5 cellular contexts compared by ENCODE assay signal in genomic region chr10:7037434-7037833, GRCh38.
A peak's percentile ranks its signal among the peaks of the same experiment; 100 is the strongest.
DNase-seq lines count a peak whose midpoint lies in the region; ATAC-seq, FAIRE-seq and TF ChIP-seq lines count a peak whose summit lies in the region.
"Not testable (repeated sequence)": the region's sequence is repeated elsewhere in the genome, so short reads cannot be mapped to it uniquely, and the experiment has no call there.

No MANE protein-coding gene starts in this region.

- not testable (repeated sequence) for H3K27me3 ChIP-seq in BLaER1 treated with 17β-estradiol and CSF1 and Interleukin-3, amounts not matched to agents 10 nM and 100 nM; K562 (ENCODE audit: control insufficient read depth in 2 of 2, insufficient read depth in 2 of 2, low read length in 2 of 2)

- peaks cover 0 to 24% (median 13%) of the 10 kb centered on the region in 10 experiments; a peak in 12 of 20 replicates for H3K4me1 ChIP-seq in BLaER1 treated with 17β-estradiol and CSF1 and Interleukin-3, amounts not matched to agents 10 nM and 100 nM
- not testable (repeated sequence) for H3K4me1 ChIP-seq in HEK293 (ENCODE audit: control insufficient read depth, insufficient read depth, low read length); K562 (replicated peaks in 1 of 2; ENCODE audit: control insufficient read depth in 2 of 2, insufficient read depth in 2 of 2, low read length in 2 of 2)

- not testable (repeated sequence) for H3K9ac ChIP-seq in BLaER1 treated with 17β-estradiol and CSF1 and Interleukin-3, amounts not matched to agents 10 nM and 100 nM; K562 (ENCODE audit: insufficient read depth in 1 of 2, low read depth in 2 of 2, low read length in 2 of 2)

- not testable (repeated sequence) for H4K20me1 ChIP-seq in BLaER1 treated with 17β-estradiol and CSF1 and Interleukin-3, amounts not matched to agents 10 nM and 100 nM; K562 (replicated peaks; ENCODE audit: control insufficient read depth, insufficient read depth, low read length)

- H3K4me3 Mint-ChIP-seq in natural killer cell = not testable (repeated sequence)
- peak overlapping the region; percentile 30 for H3K4me3 Mint-ChIP-seq in natural killer cell treated with Interleukin-12 subunit alpha and Interleukin-12 subunit beta and Interleukin-15 and Interleukin-18, amount 100 ng/mL, for 72 hours

- H3K27ac Mint-ChIP-seq in natural killer cell = peak overlapping the region; percentile 93
- H3K27ac Mint-ChIP-seq in natural killer cell treated with Interleukin-12 subunit alpha and Interleukin-12 subunit beta and Interleukin-15 and Interleukin-18, amount 100 ng/mL, for 72 hours = peak overlapping the region; percentile 97 to 99

- not testable (repeated sequence) for H3K9me3 ChIP-seq in BLaER1 treated with 17β-estradiol and CSF1 and Interleukin-3, amounts not matched to agents 10 nM and 100 nM (replicated peaks in 1 of 11); HEK293 (ENCODE audit: control insufficient read depth, insufficient read depth, low read depth, low read length); K562 (replicated peaks; ENCODE audit: control insufficient read depth, insufficient read depth, low read depth, low read length)

- H3K27me3 Mint-ChIP-seq in natural killer cell (ENCODE audit: low read depth in 2 of 2); natural killer cell treated with Interleukin-12 subunit alpha and Interleukin-12 subunit beta and Interleukin-15 and Interleukin-18, amount 100 ng/mL, for 72 hours: not testable (repeated sequence)

- intact Hi-C loops in K562 (cut with micrococcal nuclease) = not testable (repeated sequence)
- intact Hi-C loops in natural killer cell (cut with micrococcal nuclease) = loop anchor here (10.0 kb wide), 2 partner anchors 377 to 543 kb away; partner anchors contain the start of gene SFMBT2

- peak overlapping the region in 7 of 11 experiments; percentile 28 to 68 (median 48); a peak in 12 of 22 replicates for H3K4me2 ChIP-seq in BLaER1 treated with 17β-estradiol and CSF1 and Interleukin-3, amounts not matched to agents 10 nM and 100 nM
- not testable (repeated sequence) for H3K4me2 ChIP-seq in K562 (ENCODE audit: insufficient read depth, low read length)

- peaks cover 94 to 95% of the 10 kb centered on the region in 2 donors for H3K4me1 Mint-ChIP-seq in natural killer cell
- peaks cover 92 to 95% of the 10 kb centered on the region in 2 donors for H3K4me1 Mint-ChIP-seq in natural killer cell treated with Interleukin-12 subunit alpha and Interleukin-12 subunit beta and Interleukin-15 and Interleukin-18, amount 100 ng/mL, for 72 hours (ENCODE audit: low read depth in 2 of 2)

- H3K36me3 ChIP-seq in BLaER1 treated with 17β-estradiol and CSF1 and Interleukin-3, amounts not matched to agents 10 nM and 100 nM; HEK293 (ENCODE audit: control insufficient read depth in 2 of 2, insufficient read depth in 1 of 2, low read length in 2 of 2); K562 (ENCODE audit: control insufficient read depth, insufficient read depth, low read length): not testable (repeated sequence)

- H3K27ac ChIP-seq in BLaER1 treated with 17β-estradiol and CSF1 and Interleukin-3, amounts not matched to agents 10 nM and 100 nM = peak overlapping the region in 5 of 11 experiments; percentile 21 to 65 (median 55); a peak in 8 of 22 replicates
- H3K27ac ChIP-seq in HEK293 (ENCODE audit: extremely low read depth, low read depth, low read length); K562 (ENCODE audit: extremely low read depth, low read depth, low read length): not testable (repeated sequence)

- not testable (repeated sequence) for H3K9me1 ChIP-seq in K562 (ENCODE audit: control insufficient read depth, insufficient read depth, low read length)

- not testable (repeated sequence) for H3K36me3 Mint-ChIP-seq in natural killer cell
- H3K36me3 Mint-ChIP-seq in natural killer cell treated with Interleukin-12 subunit alpha and Interleukin-12 subunit beta and Interleukin-15 and Interleukin-18, amount 100 ng/mL, for 72 hours = peaks cover 48% of the 10 kb centered on the region

- CTCF ChIA-PET in HEK293 (lab: Yijun Ruan, JAX); K562 (lab: Yijun Ruan, JAX; ENCODE audit: low intra/inter-chr PET ratio): not testable (repeated sequence)

- POLR2A ChIA-PET in HEK293 (lab: Yijun Ruan, JAX) = not testable (repeated sequence)
- POLR2A ChIA-PET in K562 (lab: Yijun Ruan, JAX) = interaction anchor here (1.1 kb wide), 1 partner anchor 14 kb away, joined by 3 read pairs; no protein-coding TSS in a partner anchor

- not testable (repeated sequence) for TF ChIP-seq EP300 in K562 (IDR thresholded peaks at IDR 0.05; ENCODE audit: low read length)

- 38% methylated on average over 1 of the region's 2 CpGs for WGBS in K562 (ENCODE audit: insufficient coverage, low coverage, missing lambda C conversion rate)

- not testable (repeated sequence) for H3K9me3 Mint-ChIP-seq in natural killer cell; natural killer cell treated with Interleukin-12 subunit alpha and Interleukin-12 subunit beta and Interleukin-15 and Interleukin-18, amount 100 ng/mL, for 72 hours

- not testable (repeated sequence) for BruUV-seq in K562 (replicated peaks; lab: Mats Ljungman, UMichigan)

- not testable (repeated sequence) for TF ChIP-seq RAD21 in K562 (CRISPR knock-in tag; conservative IDR thresholded peaks at IDR 0.05 in 1 of 2, IDR thresholded peaks at IDR 0.05 in 1 of 2)

- H3K4me3 ChIP-seq in BLaER1 treated with 17β-estradiol and CSF1 and Interleukin-3, amounts not matched to agents 10 nM and 100 nM; HEK293 (ENCODE audit: low read depth, low read length); K562: not testable (repeated sequence)

- not testable (repeated sequence) for DNase-seq in K562 (ENCODE audit: extremely low read depth in 1 of 4, low spot score in 3 of 4); natural killer cell; natural killer cell treated with Interleukin-12 subunit alpha and Interleukin-12 subunit beta and Interleukin-15 and Interleukin-18, amount 100 ng/mL, for 72 hours (ENCODE audit: low spot score)

- ATAC-seq in K562; natural killer cell; natural killer cell treated with Interleukin-12 subunit alpha and Interleukin-12 subunit beta and Interleukin-15 and Interleukin-18, amount 100 ng/mL, for 72 hours: not testable (repeated sequence)

- TF ChIP-seq POLR2A in K562 (conservative IDR thresholded peaks at IDR 0.05) = not testable (repeated sequence)

- not testable (repeated sequence) for H3K79me2 ChIP-seq in K562 (ENCODE audit: control insufficient read depth, insufficient read depth, low read length)

- in situ Hi-C loops in K562 (cut with MboI) = not testable (repeated sequence)

- not testable (repeated sequence) for FAIRE-seq in K562 (lab: Jason Lieb, UNC)

- H2AFZ ChIP-seq in K562 (ENCODE audit: low read depth, low read length) = not testable (repeated sequence)

- TF ChIP-seq CTCF in HEK293 (tag by site-specific recombination; IDR thresholded peaks at IDR 0.05); K562 (IDR thresholded peaks at IDR 0.05 in 2 of 3, conservative IDR thresholded peaks at IDR 0.05 in 1 of 3; ENCODE audit: insufficient read depth in 2 of 3, low read depth in 1 of 3, low read length in 3 of 3); natural killer cell (IDR thresholded peaks at IDR 0.05): not testable (repeated sequence)

TF ChIP-seq in HEK293, 187 proteins besides CTCF, POLR2A, EP300 and RAD21:
- peak; percentile 73 for TF ChIP-seq ZNF146 (tag by site-specific recombination; IDR thresholded peaks at IDR 0.05)

TF ChIP-seq in K562, 482 proteins besides CTCF, POLR2A, EP300 and RAD21:
- 0 out of 4 replicates have a peak, but pooled peaks of 1 of the 2 experiments have one; percentile 9 for TF ChIP-seq KDM1A (IDR thresholded peaks at IDR 0.05)
- TF ChIP-seq NFIC (IDR thresholded peaks at IDR 0.05) = peak; percentile 47; the same call in 1 of the 2 replicates
- peak; percentile 65 for TF ChIP-seq BCOR (IDR thresholded peaks at IDR 0.05)
